ENCODE assay signal across 9 cellular contexts in the genomic region with DNA sequence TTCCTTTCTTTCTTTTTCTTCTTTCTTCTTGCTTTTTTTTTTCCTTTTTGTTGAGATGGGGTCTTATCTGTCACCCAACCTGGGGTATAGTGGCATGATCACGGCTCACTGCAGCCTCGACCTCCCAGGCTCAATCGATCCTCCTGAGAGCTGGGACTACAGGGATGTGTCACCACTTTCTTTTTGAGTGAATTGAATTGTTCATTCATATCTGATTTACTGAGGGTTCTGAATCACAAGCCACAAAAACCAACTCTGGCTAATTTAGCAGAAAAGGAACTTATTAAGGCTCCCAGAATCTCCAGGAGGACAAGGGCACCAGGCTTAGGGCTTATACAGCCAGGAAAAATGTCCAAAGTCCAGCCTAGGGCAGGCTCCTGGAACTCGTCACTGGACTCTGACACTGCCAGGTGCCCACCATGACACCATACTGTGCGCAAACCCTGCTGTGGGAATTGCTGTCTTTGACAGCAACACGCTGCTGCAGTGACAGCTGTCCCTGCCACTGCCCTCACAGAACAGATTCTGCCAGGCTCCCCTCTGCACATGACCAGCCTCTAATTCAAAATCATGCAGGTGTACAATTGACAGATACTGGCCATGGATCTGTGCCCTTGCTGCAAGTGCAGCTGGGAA. TPM values are rescaled to one million over a fixed set of nuclear protein-coding genes. Genes with fewer than 3 reads are reported as not detected.
DNase-seq lines count a peak whose midpoint lies in the region; ATAC-seq and TF ChIP-seq lines count a peak whose summit lies in the region.
"Had no signal": no experiment of that assay in that cellular context is flagged by ENCODE, and none has a peak within 500 bp of the region (broad histone marks: within the 10 kb centered on the region; RNA-seq: fewer than 3 reads in every experiment).

No MANE protein-coding gene starts in this region.

- no peak overlapping the region for H3K4me2 ChIP-seq in OCI-LY7 (ENCODE audit: low read length)

- H3K27me3 Mint-ChIP-seq in nephron progenitor cell (ENCODE audit: low read depth, poor library complexity): peaks cover 8% of the 10 kb centered on the region

- TF ChIP-seq CTCF in OCI-LY7 (conservative IDR thresholded peaks at IDR 0.05; ENCODE audit: low read length) (no peak), nephron progenitor cell (IDR thresholded peaks at IDR 0.05) (no peak)

- peaks cover 10% of the 10 kb centered on the region for H3K9me3 Mint-ChIP-seq in nephron progenitor cell

- no peaks in the 10 kb centered on the region for H3K36me3 ChIP-seq in OCI-LY7 (ENCODE audit: insufficient read depth, low read length)

- intact Hi-C loops in OCI-LY7 (cut with micrococcal nuclease; ENCODE audit: unreplicated experiment): no loop called here
- intact Hi-C loops in left ventricle myocardium superior (cut with micrococcal nuclease): no loop called here

- no peak overlapping the region for H3K27ac Mint-ChIP-seq in nephron progenitor cell

- H3K27ac ChIP-seq in OCI-LY7 (ENCODE audit: low read depth, low read length, poor library complexity, severe bottlenecking): no peak overlapping the region
- H3K27ac ChIP-seq: epithelial cell of prostate had no signal

- H2AFZ ChIP-seq in OCI-LY7 (ENCODE audit: low read length): peak overlapping the region; percentile 8; the same call in 1 of the 2 replicates

- H3K4me3 ChIP-seq in OCI-LY7 (ENCODE audit: low read depth, low read length, poor library complexity, severe bottlenecking): no peak overlapping the region

- POLR2A ChIA-PET in OCI-LY7 (lab: Charles Lee): interaction anchor here (0.7 to 1.1 kb wide), 4 partner anchors 98 to 175 kb away, joined by 3 to 4 read pairs (median 3); no protein-coding TSS in a partner anchor

- no peaks in the 10 kb centered on the region for H3K79me2 ChIP-seq in OCI-LY7 (ENCODE audit: insufficient read depth, low read depth, low read length)

- H3K36me3 Mint-ChIP-seq in nephron progenitor cell (ENCODE audit: low read depth): no peaks in the 10 kb centered on the region

- no peaks in the 10 kb centered on the region for H3K9me2 ChIP-seq in OCI-LY7 (ENCODE audit: insufficient read depth, low read length)

- no peaks in the 10 kb centered on the region for H3K9me3 ChIP-seq in OCI-LY7 (ENCODE audit: low read length)

- peaks cover 32% of the 10 kb centered on the region for H3K4me1 ChIP-seq in OCI-LY7 (ENCODE audit: insufficient read depth, low read length, poor library complexity, severe bottlenecking)

- H4K20me1 ChIP-seq in OCI-LY7 (ENCODE audit: insufficient read depth, low read length): no peaks in the 10 kb centered on the region

- no TSS peak for BruUV-seq in OCI-LY7 (replicated peaks; lab: Mats Ljungman, UMichigan)

- H3K4me1 Mint-ChIP-seq in nephron progenitor cell: peaks cover 17% of the 10 kb centered on the region

- peak; percentile 73 for ATAC-seq in GM18873 (IDR thresholded peaks at IDR 0.05; ENCODE audit: low FRiP score, unreplicated experiment)
- ATAC-seq in HG02588 (IDR thresholded peaks at IDR 0.05; ENCODE audit: unreplicated experiment): peak; percentile 78
- ATAC-seq in left ventricle myocardium superior: peak; percentile 79

- no peak overlapping the region for H3K4me3 Mint-ChIP-seq in nephron progenitor cell

- DNase-seq in OCI-LY7 (ENCODE audit: low spot score): peak; percentile 32
- no peak for DNase-seq in left ventricle myocardium superior
- no peak for DNase-seq in nephron progenitor cell
- no peak for DNase-seq in inferior parietal cortex (ENCODE audit: extremely low spot score)
- DNase-seq in NK-92 (lab: John Stamatoyannopoulos, UW; ENCODE audit: unreplicated experiment): no peak
- no peak for DNase-seq in NCI-H526 treated with DMSO at 0.1 percent for 48 hours (lab: John Stamatoyannopoulos, UW)

- CTCF ChIA-PET in OCI-LY7 (lab: Charles Lee; ENCODE audit: unreplicated experiment): interaction anchor here (0.9 kb wide), 1 partner anchor 15 kb away, joined by 3 read pairs; no protein-coding TSS in a partner anchor

RNA-seq across cellular contexts. Expression of a gene that starts 42.9 kb away (rescaled TPM):
- 298 and 367 TPM in 2 replicates for total RNA-seq in OCI-LY7 (2014; rRNA removed; shearing (Covaris generic))
- 310 and 338 TPM in 2 replicates for total RNA-seq in OCI-LY7 (2022)
- 0.59 TPM for total RNA-seq in left ventricle myocardium superior

Comparison
In these comparisons a context has a peak if more than half of its experiments do, and no peak if none do; other contexts are left out.
1. RNA of a gene that starts 42.9 kb away (total RNA-seq): 298 to 367 TPM in OCI-LY7; 0.59 TPM in left ventricle myocardium superior (single experiment); every median in the first group is over 100 times any median in the second.
2. Peak in every context shown above with its lines, with median percentiles within 50 percentile points of each other: ATAC-seq.